ENCODE assay signal across 14 cellular contexts in the genomic region with DNA sequence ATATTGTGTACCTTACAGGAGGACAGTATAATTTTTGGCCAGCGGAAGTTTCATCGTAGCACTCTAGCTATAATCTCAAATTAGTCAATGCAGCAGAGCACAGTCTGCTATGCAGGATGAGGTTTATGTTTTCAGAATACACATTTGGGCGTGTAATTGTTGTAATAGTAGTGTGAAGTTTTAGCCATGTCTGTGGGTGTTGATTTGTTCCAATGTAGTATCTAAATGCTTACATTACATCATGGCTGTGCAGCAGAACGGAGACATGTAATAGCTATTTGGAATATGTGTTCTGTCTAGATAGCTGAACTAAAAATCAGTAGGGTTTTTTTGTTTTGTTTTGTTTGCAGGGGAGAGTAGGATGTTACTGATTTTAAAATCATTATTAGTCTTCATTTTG.
DNase-seq lines count a peak whose midpoint lies in the region; ATAC-seq and TF ChIP-seq lines count a peak whose summit lies in the region.
"Had no signal": no experiment of that assay in that cellular context is flagged by ENCODE, and none has a peak within 500 bp of the region (broad histone marks: within the 10 kb centered on the region; RNA-seq: fewer than 3 reads in every experiment).

No MANE protein-coding gene starts in this region.

- H3K4me2 ChIP-seq in mesenchymal stem cell (ENCODE audit: low read length, poor library complexity, severe bottlenecking), result no peak overlapping the region

- no peaks in the 10 kb centered on the region for H3K36me3 ChIP-seq in mesenchymal stem cell (ENCODE audit: control insufficient read depth in 1 of 2, insufficient read depth in 2 of 2, low read depth in 1 of 2, low read length in 2 of 2)

- no peaks in the 10 kb centered on the region for H3K79me1 ChIP-seq in mesenchymal stem cell (replicated peaks; ENCODE audit: low read length, poor library complexity, severe bottlenecking)

- H3K9ac ChIP-seq in mesenchymal stem cell (ENCODE audit: low read length), result peak overlapping the region; percentile 5

- no peak overlapping the region for H3K23ac ChIP-seq in mesenchymal stem cell (ENCODE audit: low read length in 2 of 2)

- H3K9me3 ChIP-seq in mesenchymal stem cell (ENCODE audit: control insufficient read depth, low read length), result no peaks in the 10 kb centered on the region

- WGBS in mesenchymal stem cell, result 32% methylated on average over 4 of the region's 4 CpGs

- TF ChIP-seq CTCF in WI38 (IDR thresholded peaks at IDR 0.05; ENCODE audit: low read depth, low read length), result no peak

- H3K27ac ChIP-seq in mesenchymal stem cell (ENCODE audit: low read length, poor library complexity, severe bottlenecking), result peak overlapping the region; percentile 97

- peaks cover 16% of the 10 kb centered on the region for H3K4me1 ChIP-seq in mesenchymal stem cell (ENCODE audit: control insufficient read depth, insufficient read depth, low read depth, low read length)

- no peak overlapping the region for H3K4ac ChIP-seq in mesenchymal stem cell (ENCODE audit: low read depth in 1 of 2, low read length in 2 of 2)

- H3K27me3 ChIP-seq in mesenchymal stem cell (ENCODE audit: control insufficient read depth in 1 of 2, insufficient read depth in 1 of 2, low read length in 2 of 2), result no peaks in the 10 kb centered on the region

- H3K14ac ChIP-seq in mesenchymal stem cell (ENCODE audit: low read length in 2 of 2), result no peak overlapping the region

- H3K18ac ChIP-seq in mesenchymal stem cell (ENCODE audit: low read depth in 1 of 2, low read length in 2 of 2), result peak overlapping the region in 1 of 2 experiments; percentile 77

- H2AK5ac ChIP-seq in mesenchymal stem cell (ENCODE audit: low read length, severe bottlenecking), result no peak overlapping the region

- no peak overlapping the region for H4K8ac ChIP-seq in mesenchymal stem cell (ENCODE audit: low read length)

- peak overlapping the region; percentile 77 for H2BK5ac ChIP-seq in mesenchymal stem cell (ENCODE audit: low read depth, low read length, poor library complexity, severe bottlenecking)

- H4K91ac ChIP-seq in mesenchymal stem cell (ENCODE audit: low read length), result no peak overlapping the region

- peak overlapping the region; percentile 14; the same call in 1 of the 2 replicates for H3K4me3 ChIP-seq in WI38 (ENCODE audit: low read depth, low read length)
- no peak overlapping the region for H3K4me3 ChIP-seq in mesenchymal stem cell (ENCODE audit: insufficient read depth in 1 of 2, low read depth in 1 of 2, low read length in 2 of 2)

- no peak overlapping the region for H2AFZ ChIP-seq in mesenchymal stem cell (ENCODE audit: low read depth, low read length)

- H2BK15ac ChIP-seq in mesenchymal stem cell (ENCODE audit: low read depth, poor library complexity, severe bottlenecking), result no peak overlapping the region

- DNase-seq in NCI-H1092 treated with DMSO at 0.1 percent for 48 hours (lab: John Stamatoyannopoulos, UW), result peak; percentile 3
- DNase-seq in NCI-H1092 (lab: John Stamatoyannopoulos, UW), result no peak
- peak; percentile 28 for DNase-seq in EL
- peak; percentile 64 for DNase-seq in mesenchymal stem cell
- DNase-seq in OCI-M1 (lab: John Stamatoyannopoulos, UW), result no peak
- DNase-seq: activated gamma-delta T cell treated with Interleukin-2 at 50 U/mL for 16 hours; NCI-H1048; nucleus accumbens; SIG-M5; small intestine; stimulated activated naive CD4-positive, alpha-beta T cell treated with Interleukin-2 at 50 U/mL for 16 hours had no signal

- H2BK120ac ChIP-seq in mesenchymal stem cell (ENCODE audit: low read depth, low read length), result peak overlapping the region; percentile 15

- no peak for ATAC-seq in GM18498 (IDR thresholded peaks at IDR 0.05; ENCODE audit: unreplicated experiment)
- no peak for ATAC-seq in HG03520 (IDR thresholded peaks at IDR 0.05; ENCODE audit: unreplicated experiment)

- no peak overlapping the region for H2BK12ac ChIP-seq in mesenchymal stem cell (ENCODE audit: low read length in 2 of 2)

Comparison
In these comparisons a context has a peak if more than half of its experiments do, and no peak if none do; other contexts are left out.
1. DNase-seq: peak in NCI-H1092 treated with DMSO at 0.1 percent for 48 hours (single experiment), EL (single experiment) and mesenchymal stem cell (single experiment); none in NCI-H1092 (single experiment) and OCI-M1 (single experiment).